1 cellular context compared by ENCODE assay signal in the genomic region with DNA sequence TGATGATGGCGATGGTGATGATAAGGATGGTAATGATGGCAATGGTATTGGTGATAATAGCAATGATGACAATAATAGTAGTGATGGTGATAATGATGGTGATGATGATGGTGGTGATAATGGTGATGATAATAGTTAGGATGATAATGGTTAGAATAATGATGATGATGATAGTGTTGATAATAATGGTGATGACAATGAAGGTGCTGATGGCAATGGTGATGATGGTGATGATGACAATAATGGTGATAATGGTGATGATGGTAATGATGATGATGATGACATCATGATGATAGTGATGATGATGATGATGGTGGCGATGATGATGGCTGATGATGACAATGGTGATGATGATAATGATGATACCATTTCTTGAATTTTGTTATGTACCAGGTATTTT.
TF ChIP-seq lines count a peak whose summit lies in the region.

No MANE protein-coding gene starts in this region.

TF ChIP-seq in HEK293, 187 proteins besides CTCF, POLR2A, EP300 and RAD21 (continued from another document):
- TF ChIP-seq, protein P1, sequence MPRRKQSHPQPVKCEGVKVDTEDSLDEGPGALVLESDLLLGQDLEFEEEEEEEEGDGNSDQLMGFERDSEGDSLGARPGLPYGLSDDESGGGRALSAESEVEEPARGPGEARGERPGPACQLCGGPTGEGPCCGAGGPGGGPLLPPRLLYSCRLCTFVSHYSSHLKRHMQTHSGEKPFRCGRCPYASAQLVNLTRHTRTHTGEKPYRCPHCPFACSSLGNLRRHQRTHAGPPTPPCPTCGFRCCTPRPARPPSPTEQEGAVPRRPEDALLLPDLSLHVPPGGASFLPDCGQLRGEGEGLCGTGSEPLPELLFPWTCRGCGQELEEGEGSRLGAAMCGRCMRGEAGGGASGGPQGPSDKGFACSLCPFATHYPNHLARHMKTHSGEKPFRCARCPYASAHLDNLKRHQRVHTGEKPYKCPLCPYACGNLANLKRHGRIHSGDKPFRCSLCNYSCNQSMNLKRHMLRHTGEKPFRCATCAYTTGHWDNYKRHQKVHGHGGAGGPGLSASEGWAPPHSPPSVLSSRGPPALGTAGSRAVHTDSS (tag by site-specific recombination; IDR thresholded peaks at IDR 0.05) = peak; percentile 88
- TF ChIP-seq YY2 (tag by site-specific recombination; IDR thresholded peaks at IDR 0.05) (0 out of 2 replicates have a peak, but pooled peaks have one; percentile 45), ZNF335 (tag by site-specific recombination; conservative IDR thresholded peaks at IDR 0.05) (no peak), ZNF521 (tag by site-specific recombination; IDR thresholded peaks at IDR 0.05) (peak; percentile 89; the same call in 1 of the 2 replicates)
